Comparison of ENCODE assay signal across 7 cellular contexts in the genomic region with DNA sequence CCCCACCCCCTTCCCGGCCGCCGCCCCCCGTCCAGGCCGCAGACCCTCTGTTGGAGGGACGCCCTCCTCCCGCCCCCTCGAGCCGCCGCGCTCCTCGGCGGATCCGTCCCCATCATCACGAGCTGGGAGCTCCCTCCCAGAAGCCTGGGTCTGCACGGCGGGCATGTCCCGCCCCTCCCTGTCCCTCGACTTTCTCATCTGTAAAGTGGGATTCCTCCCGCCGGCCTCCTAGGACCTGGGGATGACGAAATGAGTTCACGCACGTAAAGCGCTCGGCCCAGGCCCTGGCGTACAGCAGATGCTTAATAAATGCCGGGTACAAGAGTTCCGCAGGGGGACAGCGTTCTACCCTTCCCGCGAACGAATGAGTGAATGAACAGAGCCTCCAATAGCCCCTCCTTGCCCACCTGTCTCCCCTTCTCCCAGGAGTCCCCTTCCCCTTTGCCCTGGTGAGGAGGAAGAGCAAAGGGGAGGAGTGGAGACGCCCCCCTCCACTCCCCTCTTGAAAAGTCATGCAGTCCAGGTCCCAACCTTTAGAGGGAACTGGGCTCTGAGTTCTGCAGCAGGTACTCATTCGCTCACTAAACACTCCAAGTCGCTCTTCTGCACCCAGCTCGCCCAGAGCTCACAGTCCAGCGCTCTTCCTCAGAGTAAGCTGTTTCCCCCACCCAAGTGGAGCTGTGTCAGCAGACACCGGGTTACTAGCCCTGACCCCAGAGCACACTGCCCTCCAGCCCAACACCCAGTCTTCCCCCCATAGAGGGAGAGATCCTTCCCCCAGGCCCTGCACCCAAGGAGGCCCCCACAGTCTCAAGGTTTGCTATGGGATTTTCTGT. TPM values are rescaled to one million over a fixed set of nuclear protein-coding genes. Genes with fewer than 3 reads are reported as not detected.
DNase-seq lines count a peak whose midpoint lies in the region; ATAC-seq and TF ChIP-seq lines count a peak whose summit lies in the region.

No MANE protein-coding gene starts in this region.

- DNase-seq in H7: peak; percentile 83
- no peak for DNase-seq in left ventricle myocardium inferior
- DNase-seq in HuH-7 (ENCODE audit: low spot score): no peak
- no peak for DNase-seq in DMS153 treated with DMSO at 0.1 percent for 48 hours (lab: John Stamatoyannopoulos, UW; ENCODE audit: unreplicated experiment)

- no peak for ATAC-seq in GM21515 (IDR thresholded peaks at IDR 0.05; ENCODE audit: unreplicated experiment)

- H3K27me3 ChIP-seq in H7 (ENCODE audit: control insufficient read depth, insufficient read depth, low read length) (peaks cover 19% of the 10 kb centered on the region), left ventricle myocardium inferior (ENCODE audit: low read depth) (peaks cover 39% of the 10 kb centered on the region)

- H3K4me3 ChIP-seq in H7 (ENCODE audit: insufficient read depth, low read depth, low read length) (peak overlapping the region; percentile 40), left ventricle myocardium inferior (peak overlapping the region; percentile 64), skin epidermis (peak overlapping the region in 4 of 7 experiments; percentile 34 to 48 (median 36))

- H3K9me3 ChIP-seq in left ventricle myocardium inferior (replicated peaks): no peaks in the 10 kb centered on the region

- H3K27ac ChIP-seq in VCaP: peak overlapping the region; percentile 78
- H3K27ac ChIP-seq in left ventricle myocardium inferior (replicated peaks): no peak overlapping the region
- H3K27ac ChIP-seq in skin epidermis: no peak overlapping the region

- no peaks in the 10 kb centered on the region for H3K36me3 ChIP-seq in H7 (replicated peaks; ENCODE audit: control insufficient read depth, insufficient read depth, low read length)
- H3K36me3 ChIP-seq in left ventricle myocardium inferior: no peaks in the 10 kb centered on the region

- TF ChIP-seq CTCF in VCaP (conservative IDR thresholded peaks at IDR 0.05): no peak
- TF ChIP-seq CTCF in left ventricle myocardium inferior (IDR thresholded peaks at IDR 0.05; ENCODE audit: borderline replicate concordance): no peak

- peaks cover 8% of the 10 kb centered on the region for H3K4me1 ChIP-seq in left ventricle myocardium inferior

- intact Hi-C loops in left ventricle myocardium inferior (cut with micrococcal nuclease): no loop called here

RNA-seq across cellular contexts. Expression of gene RAP1GAP, which starts 16.8 kb away (rescaled TPM):
- 9.4 and 10.1 TPM in 2 replicates for total RNA-seq in H7 (2014; rRNA removed; shearing (Covaris generic))
- total RNA-seq in left ventricle myocardium inferior: 6.2 TPM
